Comparison of ENCODE assay signal across 21 cellular contexts in genomic region chr4:123876122-123876521, GRCh38.
"Had no signal": no experiment of that assay in that cellular context is flagged by ENCODE, and none has a peak within 500 bp of the region (broad histone marks: within the 10 kb centered on the region; RNA-seq: fewer than 3 reads in every experiment).

No MANE protein-coding gene starts in this region.

- H3K27ac ChIP-seq: hepatocyte, neutrophil, pancreas, tibial artery, WERI-Rb-1 had no signal

- H3K4me1 Mint-ChIP-seq: activated CD4-positive, alpha-beta T cell treated with anti-CD3 and anti-CD28 coated beads, Interleukin-2, amount 10 ng/mL, durations not matched to agents 7 days and 5 days; activated naive CD8-positive, alpha-beta T cell treated with anti-CD3 and anti-CD28 coated beads, Interleukin-2, amount 50 U/mL, for 24 hours; naive thymus-derived CD4-positive, alpha-beta T cell; T-cell had no signal

- H3K27ac Mint-ChIP-seq: activated CD4-positive, alpha-beta T cell treated with anti-CD3 and anti-CD28 coated beads, Interleukin-2, amount 10 ng/mL, durations not matched to agents 7 days and 5 days; activated CD8-positive, alpha-beta T cell treated with anti-CD3 and anti-CD28 coated beads, Interleukin-2, amount 10 ng/mL, durations not matched to agents 7 days and 5 days; activated naive CD8-positive, alpha-beta T cell treated with anti-CD3 and anti-CD28 coated beads, Interleukin-2, amount 50 U/mL, for 24 hours; activated T-helper 1 cell treated with anti-CD3 and anti-CD28 coated beads, Interleukin-12 subunit alpha, Interleukin-12 subunit beta, Interleukin-2, Interleukin-4 antibody, amounts not matched to agents 30 ng/mL and 10 ng/mL and 1 ng/mL, durations not matched to agents 14 hours and 24 hours and 36 hours; endodermal cell; naive thymus-derived CD4-positive, alpha-beta T cell; stimulated activated naive CD8-positive, alpha-beta T cell treated with anti-CD3 and anti-CD28 coated beads, Interleukin-15, Interleukin-2, amounts not matched to agents 100 ng/mL and 50 ng/mL, for 24 hours; T-cell; T-helper 2 cell treated with Interferon-gamma antibody and Interleukin-4, amounts not matched to agents 5 μg/mL and 100 μg/mL, for 36 hours had no signal

- H3K9me3 ChIP-seq: esophagus squamous epithelium, neutrophil, pancreas, tibial artery had no signal

- H3K27me3 ChIP-seq: esophagus squamous epithelium, hepatocyte, neutrophil, pancreas, tibial artery had no signal

- H3K9me3 Mint-ChIP-seq: activated CD4-positive, alpha-beta T cell treated with anti-CD3 and anti-CD28 coated beads, Interleukin-2, amount 10 ng/mL, durations not matched to agents 7 days and 5 days; activated T-helper 1 cell treated with anti-CD3 and anti-CD28 coated beads, Interleukin-12 subunit alpha, Interleukin-12 subunit beta, Interleukin-2, Interleukin-4 antibody, amounts not matched to agents 30 ng/mL and 10 ng/mL and 1 ng/mL, durations not matched to agents 14 hours and 24 hours and 36 hours; stimulated activated naive CD8-positive, alpha-beta T cell treated with anti-CD3 and anti-CD28 coated beads, Interleukin-15, Interleukin-2, amounts not matched to agents 100 ng/mL and 50 ng/mL, for 24 hours; T-cell; T-helper 2 cell treated with Interferon-gamma antibody and Interleukin-4, amounts not matched to agents 5 μg/mL and 100 μg/mL, for 36 hours had no signal

- H3K4me2 ChIP-seq: hepatocyte had no signal

- H3K4me1 ChIP-seq: esophagus squamous epithelium had no signal

- H2AFZ ChIP-seq: hepatocyte had no signal

- H3K36me3 ChIP-seq: esophagus squamous epithelium, neutrophil, pancreas, tibial artery, WERI-Rb-1 had no signal

- ATAC-seq: activated CD8-positive, alpha-beta T cell treated with anti-CD3 and anti-CD28 coated beads, Interleukin-2, amount 10 ng/mL, durations not matched to agents 7 days and 5 days; activated naive CD8-positive, alpha-beta T cell treated with anti-CD3 and anti-CD28 coated beads, Interleukin-2, amount 50 U/mL, for 24 hours; naive thymus-derived CD4-positive, alpha-beta T cell; pancreas; SK-N-SH treated with all-trans-retinoic acid at 6 μM for 48 hours; T-cell had no signal

- H3K36me3 Mint-ChIP-seq: naive thymus-derived CD4-positive, alpha-beta T cell; T-cell had no signal

- H3K27me3 Mint-ChIP-seq: activated CD4-positive, alpha-beta T cell treated with anti-CD3 and anti-CD28 coated beads, Interleukin-2, amount 10 ng/mL, durations not matched to agents 7 days and 5 days had no signal

- H3K4me3 Mint-ChIP-seq: activated CD4-positive, alpha-beta T cell treated with anti-CD3 and anti-CD28 coated beads, Interleukin-2, amount 10 ng/mL, durations not matched to agents 7 days and 5 days; activated CD8-positive, alpha-beta T cell treated with anti-CD3 and anti-CD28 coated beads, Interleukin-2, amount 10 ng/mL, durations not matched to agents 7 days and 5 days; activated naive CD8-positive, alpha-beta T cell treated with anti-CD3 and anti-CD28 coated beads, Interleukin-2, amount 50 U/mL, for 24 hours; activated T-helper 1 cell treated with anti-CD3 and anti-CD28 coated beads, Interleukin-12 subunit alpha, Interleukin-12 subunit beta, Interleukin-2, Interleukin-4 antibody, amounts not matched to agents 30 ng/mL and 10 ng/mL and 1 ng/mL, durations not matched to agents 14 hours and 24 hours and 36 hours; endodermal cell; naive thymus-derived CD4-positive, alpha-beta T cell; stimulated activated naive CD8-positive, alpha-beta T cell treated with anti-CD3 and anti-CD28 coated beads, Interleukin-15, Interleukin-2, amounts not matched to agents 100 ng/mL and 50 ng/mL, for 24 hours; T-cell; T-helper 2 cell treated with Interferon-gamma antibody and Interleukin-4, amounts not matched to agents 5 μg/mL and 100 μg/mL, for 36 hours had no signal

- H3K79me2 ChIP-seq: hepatocyte had no signal

- H3K4me3 ChIP-seq: esophagus squamous epithelium, hepatocyte, lung, pancreas, tibial artery had no signal

- DNase-seq: activated CD4-positive, alpha-beta T cell treated with anti-CD3 and anti-CD28 coated beads, Interleukin-2, amount 10 ng/mL, durations not matched to agents 7 days and 5 days; activated CD4-positive, CD25-positive, alpha-beta regulatory T cell treated with anti-CD3 and anti-CD28 coated beads, Interleukin-2, amount 50 U/mL, for 72 hours; activated CD8-positive, alpha-beta T cell treated with anti-CD3 and anti-CD28 coated beads, Interleukin-2, amount 10 ng/mL, durations not matched to agents 7 days and 5 days; activated gamma-delta T cell; activated naive CD4-positive, alpha-beta T cell treated with anti-CD3 and anti-CD28 coated beads, Interleukin-2, amount 50 U/mL, for 16 hours; activated naive CD8-positive, alpha-beta T cell treated with anti-CD3 and anti-CD28 coated beads, Interleukin-2, amount 50 U/mL, for 24 hours; cortex of kidney; endodermal cell; esophagus squamous epithelium; naive thymus-derived CD4-positive, alpha-beta T cell; pancreas; T-cell; tibial artery; WERI-Rb-1 had no signal
